In the genomic region with DNA sequence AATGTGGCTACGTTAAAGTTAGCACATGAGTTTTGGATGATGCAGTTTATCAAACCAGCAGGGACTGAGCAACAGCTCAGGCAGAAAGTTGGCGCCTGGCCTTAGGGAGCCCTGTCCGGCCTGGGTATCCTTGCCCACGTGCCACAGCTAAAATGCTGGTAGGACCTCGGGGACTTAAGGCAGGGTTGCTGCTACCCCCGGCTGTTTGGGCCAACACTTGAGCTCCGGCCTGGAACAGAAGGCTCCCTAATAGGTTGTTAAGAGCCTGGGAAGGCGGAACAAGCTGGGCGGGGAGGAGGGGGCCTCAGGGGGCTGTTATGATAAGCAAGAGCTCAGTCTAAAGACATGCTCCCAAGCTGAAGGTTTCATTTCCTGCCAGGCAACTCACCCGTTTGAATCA, we compare ENCODE assay signal across 14 cellular contexts. TPM values are rescaled to one million over a fixed set of nuclear protein-coding genes. Genes with fewer than 3 reads are reported as not detected.
A peak's percentile ranks its signal among the peaks of the same experiment; 100 is the strongest.
DNase-seq lines count a peak whose midpoint lies in the region; TF ChIP-seq lines count a peak whose summit lies in the region.
"Had no signal": no experiment of that assay in that cellular context is flagged by ENCODE, and none has a peak within 500 bp of the region (broad histone marks: within the 10 kb centered on the region; RNA-seq: fewer than 3 reads in every experiment).

No MANE protein-coding gene starts in this region.

- peak overlapping the region; percentile 72 for H3K27ac ChIP-seq in neural cell (ENCODE audit: low read length)
- H3K27ac ChIP-seq: neutrophil, testis had no signal

- no peaks in the 10 kb centered on the region for H3F3A ChIP-seq in neural cell (ENCODE audit: insufficient read depth, low read length, poor library complexity, severe bottlenecking)

- no peak overlapping the region for H3K4me3 ChIP-seq in fibroblast of the aortic adventitia (ENCODE audit: low read depth, low read length)
- no peak overlapping the region for H3K4me3 ChIP-seq in neural cell (ENCODE audit: low read length)
- H3K4me3 ChIP-seq: testis had no signal

- peaks cover 14% of the 10 kb centered on the region for H3K79me2 ChIP-seq in neural cell (replicated peaks; ENCODE audit: insufficient read depth, low read length)

- no peaks in the 10 kb centered on the region for H3K9me3 ChIP-seq in neural cell (ENCODE audit: low read length)
- H3K9me3 ChIP-seq: neutrophil, testis had no signal

- DNase-seq in NCI-H510A treated with DMSO at 0.1 percent for 48 hours (lab: John Stamatoyannopoulos, UW): peak; percentile 46
- no peak for DNase-seq in NCI-H510A (lab: John Stamatoyannopoulos, UW)
- DNase-seq in fibroblast of the aortic adventitia (ENCODE audit: low read depth): peak; percentile 27
- no peak for DNase-seq in stimulated activated CD4-positive, alpha-beta T cell treated with anti-CD3 and anti-CD28 coated beads, Interleukin-2, amount 100 ng/mL, for 24 hours
- no peak for DNase-seq in GM13977 (ENCODE audit: low spot score)
- no peak for DNase-seq in DMS53 treated with DMSO at 0.1 percent for 48 hours (lab: John Stamatoyannopoulos, UW; ENCODE audit: unreplicated experiment)
- no peak for DNase-seq in activated CD4-positive, alpha-beta T cell treated with anti-CD3 and anti-CD28 coated beads for 1 hour
- DNase-seq: activated gamma-delta T cell treated with Interleukin-2 at 50 U/mL for 16 hours; effector CD8-positive, alpha-beta T cell; SIG-M5; stimulated activated CD4-positive, alpha-beta T cell treated with anti-CD3 and anti-CD28 coated beads, Interleukin-4, amount 100 ng/mL, for 24 hours; testis had no signal

- H3K36me3 ChIP-seq in neural cell (ENCODE audit: insufficient read depth, low read length): no peaks in the 10 kb centered on the region
- H3K36me3 ChIP-seq: neutrophil had no signal

- no peak overlapping the region for H3K4me2 ChIP-seq in neural cell (ENCODE audit: low read length)

- H3K9me2 ChIP-seq in neural cell (ENCODE audit: insufficient read depth, low read length): no peaks in the 10 kb centered on the region

- H2AFZ ChIP-seq in neural cell (ENCODE audit: low read depth, low read length): no peak overlapping the region

- in situ Hi-C loops in GM13977 (cut with MboI; ENCODE audit: low pct_unique_long_range_greater_than_20kb, low sequenced_read_pairs, unreplicated experiment): no loop called here

- no peak for TF ChIP-seq EP300 in neural cell (conservative IDR thresholded peaks at IDR 0.05; ENCODE audit: poor library complexity, severe bottlenecking)

- TF ChIP-seq RAD21 in neural cell (conservative IDR thresholded peaks at IDR 0.05): no peak

- no peaks in the 10 kb centered on the region for H3K27me3 ChIP-seq in neural cell (ENCODE audit: insufficient read depth, low read depth, low read length)
- H3K27me3 ChIP-seq: neutrophil, testis had no signal

- H4K20me1 ChIP-seq in neural cell (ENCODE audit: insufficient read depth): no peaks in the 10 kb centered on the region

- H3K9ac ChIP-seq in neural cell (ENCODE audit: low read length): no peak overlapping the region

- TF ChIP-seq CTCF in fibroblast of the aortic adventitia (IDR thresholded peaks at IDR 0.05; ENCODE audit: insufficient read depth, low read length) (no peak), neural cell (IDR thresholded peaks at IDR 0.05; ENCODE audit: poor library complexity, severe bottlenecking) (no peak), GM13977 (IDR thresholded peaks at IDR 0.05; ENCODE audit: extremely low read depth, insufficient read depth, missing control alignments) (no peak)

TF ChIP-seq in neural cell, 6 proteins besides CTCF, POLR2A, EP300 and RAD21:
- TF ChIP-seq SMC3 (conservative IDR thresholded peaks at IDR 0.05; ENCODE audit: poor library complexity) (no peak), EZH2 (IDR thresholded peaks at IDR 0.05; ENCODE audit: borderline replicate concordance, insufficient read depth, low read length, poor library complexity, severe bottlenecking) (no peak), TAF1 (IDR thresholded peaks at IDR 0.05; ENCODE audit: low read depth) (no peak), POLR2AphosphoS5 (IDR thresholded peaks at IDR 0.05) (no peak)

RNA-seq across cellular contexts. Expression of gene CUEDC1, which starts 39.7 kb away (rescaled TPM):
- 17.1 and 25.7 TPM in 2 replicates for total RNA-seq in fibroblast of the aortic adventitia (ENCODE audit: low replicate concordance)
- polyA plus RNA-seq in neural cell: 25.5 and 27.0 TPM in 2 replicates
- polyA minus RNA-seq in neural cell: 20.9 and 28.5 TPM in 2 replicates

Comparison
In these comparisons a context has a peak if more than half of its experiments do, and no peak if none do; other contexts are left out.
1. DNase-seq: peak in NCI-H510A treated with DMSO at 0.1 percent for 48 hours (single experiment) and fibroblast of the aortic adventitia (single experiment); none in NCI-H510A (single experiment), stimulated activated CD4-positive, alpha-beta T cell treated with anti-CD3 and anti-CD28 coated beads, Interleukin-2, amount 100 ng/mL, for 24 hours (0 of 2), GM13977 (single experiment), DMS53 treated with DMSO at 0.1 percent for 48 hours (single experiment) and activated CD4-positive, alpha-beta T cell treated with anti-CD3 and anti-CD28 coated beads for 1 hour (single experiment).